9 cellular contexts compared by ENCODE assay signal in genomic region chr10:15715619-15716227, GRCh38. TPM values are rescaled to one million over a fixed set of nuclear protein-coding genes. Genes with fewer than 3 reads are reported as not detected.
DNase-seq lines count a peak whose midpoint lies in the region; ATAC-seq and TF ChIP-seq lines count a peak whose summit lies in the region.
"Had no signal": no experiment of that assay in that cellular context is flagged by ENCODE, and none has a peak within 500 bp of the region (broad histone marks: within the 10 kb centered on the region; RNA-seq: fewer than 3 reads in every experiment).

No MANE protein-coding gene starts in this region.

- H3K4me1 ChIP-seq in OCI-LY7 (ENCODE audit: insufficient read depth, low read length, poor library complexity, severe bottlenecking) (no peaks in the 10 kb centered on the region), esophagus squamous epithelium (peaks cover 0 to 25% (median 0%) of the 10 kb centered on the region in 3 donors)

- no peaks in the 10 kb centered on the region for H4K20me1 ChIP-seq in OCI-LY7 (ENCODE audit: insufficient read depth, low read length)

- H3K9me2 ChIP-seq in OCI-LY7 (ENCODE audit: insufficient read depth, low read length): no peaks in the 10 kb centered on the region

- no TSS peak for BruUV-seq in OCI-LY7 (replicated peaks; lab: Mats Ljungman, UMichigan)

- H3K27me3 ChIP-seq in esophagus squamous epithelium: peaks cover 0 to 27% (median 4%) of the 10 kb centered on the region in 4 donors

- TF ChIP-seq CTCF in OCI-LY7 (conservative IDR thresholded peaks at IDR 0.05; ENCODE audit: low read length) (0 out of 2 replicates have a peak, but pooled peaks have one; percentile 25), esophagus squamous epithelium (IDR thresholded peaks at IDR 0.05) (peak in 4 of 6 experiments; percentile 26 to 36 (median 30))

- H3K27ac ChIP-seq in OCI-LY7 (ENCODE audit: low read depth, low read length, poor library complexity, severe bottlenecking) (no peak overlapping the region), esophagus squamous epithelium (no peak overlapping the region)

- no peak for ATAC-seq in HG03378 (IDR thresholded peaks at IDR 0.05; ENCODE audit: unreplicated experiment)
- no peak for ATAC-seq in GM21526 (IDR thresholded peaks at IDR 0.05; ENCODE audit: low FRiP score, unreplicated experiment)

- POLR2A ChIA-PET in OCI-LY7 (lab: Charles Lee): interaction anchor here (0.9 kb wide), 1 partner anchor 9 kb away, joined by 4 read pairs; no protein-coding TSS in a partner anchor

- CTCF ChIA-PET in OCI-LY7 (lab: Charles Lee; ENCODE audit: unreplicated experiment): no interaction called here

- DNase-seq in ELF-1 (ENCODE audit: low read depth, low spot score) (peak; percentile 22), OCI-LY7 (ENCODE audit: low spot score) (no peak), esophagus squamous epithelium (lab: John Stamatoyannopoulos, UW) (no peak), pons (ENCODE audit: low spot score) (peak; percentile 29), HuH-7 (ENCODE audit: low spot score) (no peak), NOMO-1 treated with dmso at 0.1 percent for 144 hours (lab: John Stamatoyannopoulos, UW; ENCODE audit: unreplicated experiment) (no peak)

- intact Hi-C loops in OCI-LY7 (cut with micrococcal nuclease; ENCODE audit: unreplicated experiment): loop anchor here (10.0 kb wide), 1 partner anchor 281 kb away; no protein-coding TSS in a partner anchor
- intact Hi-C loops in esophagus squamous epithelium (cut with DNase I): no loop called here

- no peak overlapping the region for H3K4me2 ChIP-seq in OCI-LY7 (ENCODE audit: low read length)

- TF ChIP-seq POLR2A in esophagus squamous epithelium (IDR thresholded peaks at IDR 0.05): no peak

- H3K36me3 ChIP-seq in OCI-LY7 (ENCODE audit: insufficient read depth, low read length): no peaks in the 10 kb centered on the region
- no peaks in the 10 kb centered on the region for H3K36me3 ChIP-seq in esophagus squamous epithelium

- H3K4me3 ChIP-seq in OCI-LY7 (ENCODE audit: low read depth, low read length, poor library complexity, severe bottlenecking): no peak overlapping the region
- H3K4me3 ChIP-seq in esophagus squamous epithelium: peak overlapping the region in 1 of 4 donors; percentile 26

- H3K79me2 ChIP-seq in OCI-LY7 (ENCODE audit: insufficient read depth, low read depth, low read length): no peaks in the 10 kb centered on the region

- H3K9me3 ChIP-seq in OCI-LY7 (ENCODE audit: low read length): no peaks in the 10 kb centered on the region
- H3K9me3 ChIP-seq in esophagus squamous epithelium: no peaks in the 10 kb centered on the region

- H2AFZ ChIP-seq in OCI-LY7 (ENCODE audit: low read length): no peak overlapping the region

- WGBS in esophagus squamous epithelium, 2 donors: 42 to 51% methylated on average over 5 of the region's 5 CpGs

RNA-seq across cellular contexts. Expression of gene ITGA8, which starts 4.0 kb away (rescaled TPM):
- not detected in 2 replicates for total RNA-seq in OCI-LY7 (2014; rRNA removed; shearing (Covaris generic))
- total RNA-seq in OCI-LY7 (2022) (not detected in 2 replicates), esophagus squamous epithelium (10 to 100 TPM in 2 of 4 donors, 1 to 10 TPM in 2; 1.0 to 22.5 (median 7.5) TPM)
- total RNA-seq: HT-29 had no signal

Comparison
In these comparisons a context has a peak if more than half of its experiments do, and no peak if none do; other contexts are left out.
1. DNase-seq: peak in ELF-1 (single experiment) and pons (single experiment); none in OCI-LY7 (single experiment), esophagus squamous epithelium (single experiment), HuH-7 (single experiment) and NOMO-1 treated with dmso at 0.1 percent for 144 hours (single experiment).